ENCODE assay signal across 19 cellular contexts in genomic region chr12:67155863-67156262, GRCh38.
DNase-seq lines count a peak whose midpoint lies in the region; ATAC-seq, FAIRE-seq and TF ChIP-seq lines count a peak whose summit lies in the region.
"Had no signal": no experiment of that assay in that cellular context is flagged by ENCODE, and none has a peak within 500 bp of the region (broad histone marks: within the 10 kb centered on the region; RNA-seq: fewer than 3 reads in every experiment).

No MANE protein-coding gene starts in this region.

- POLR2A ChIA-PET in A673 (lab: Charles Lee; ENCODE audit: low non-redundant PET), result no interaction called here

- no peak for FAIRE-seq in astrocyte (lab: Jason Lieb, UNC)
- FAIRE-seq: endothelial cell of umbilical vein, small intestine had no signal

- H3K9me3 ChIP-seq in A673 (ENCODE audit: low read depth, low read length, poor library complexity, severe bottlenecking) (no peaks in the 10 kb centered on the region), astrocyte (ENCODE audit: insufficient read depth, low read depth, low read length) (no peaks in the 10 kb centered on the region)
- H3K9me3 ChIP-seq: mucosa of descending colon, vagina had no signal

- no peak for ATAC-seq in stimulated activated naive B cell treated with anti-CD40 and anti-IgM and Interleukin-4, amounts not matched to agents 10 μg/mL and 1 μg/mL and 100 μg/mL, for 72 hours (replicated peaks)
- no peak for ATAC-seq in HG02571 (IDR thresholded peaks at IDR 0.05; ENCODE audit: unreplicated experiment)
- ATAC-seq: activated CD8-positive, alpha-beta T cell treated with anti-CD3 and anti-CD28 coated beads, Interleukin-2, amount 10 ng/mL, durations not matched to agents 7 days and 5 days; left lobe of liver; mucosa of descending colon had no signal

- no peaks in the 10 kb centered on the region for H3K36me3 Mint-ChIP-seq in astrocyte (ENCODE audit: low read depth, unreplicated experiment)
- no peaks in the 10 kb centered on the region for H3K36me3 Mint-ChIP-seq in stimulated activated naive B cell treated with anti-CD40 and anti-IgM and Interleukin-4, amounts not matched to agents 10 μg/mL and 1 μg/mL and 100 μg/mL, for 72 hours

- H3K4me3 ChIP-seq in A673 (ENCODE audit: low read depth, low read length, poor library complexity, severe bottlenecking), result no peak overlapping the region
- H3K4me3 ChIP-seq in astrocyte (ENCODE audit: insufficient read depth, low read depth, low read length), result no peak overlapping the region
- H3K4me3 ChIP-seq: hepatocyte, mucosa of descending colon, vagina had no signal

- H3K27me3 ChIP-seq in A673 (replicated peaks; ENCODE audit: insufficient read depth, low read depth, low read length, poor library complexity) (peaks cover 9% of the 10 kb centered on the region), astrocyte (ENCODE audit: insufficient read depth, low read length) (no peaks in the 10 kb centered on the region)
- H3K27me3 ChIP-seq: hepatocyte, vagina had no signal

- H3K27ac ChIP-seq in A673 (ENCODE audit: low read depth, low read length, poor library complexity, severe bottlenecking) (no peak overlapping the region), astrocyte (ENCODE audit: low read depth, low read length) (no peak overlapping the region)
- H3K27ac ChIP-seq: hepatocyte, KMS-11, vagina, VCaP had no signal

- no peaks in the 10 kb centered on the region for H3K27me3 Mint-ChIP-seq in astrocyte (ENCODE audit: low read depth, unreplicated experiment)
- peaks cover 13 to 28% of the 10 kb centered on the region in 2 donors for H3K27me3 Mint-ChIP-seq in stimulated activated naive B cell treated with anti-CD40 and anti-IgM and Interleukin-4, amounts not matched to agents 10 μg/mL and 1 μg/mL and 100 μg/mL, for 72 hours

- TF ChIP-seq CTCF in A673 (conservative IDR thresholded peaks at IDR 0.05; ENCODE audit: low read depth, low read length) (no peak), astrocyte (IDR thresholded peaks at IDR 0.05; ENCODE audit: insufficient read depth, low read depth, low read length) (no peak)

- in situ Hi-C loops in KBM-7 (cut with MboI; ENCODE audit: low pct_unique_long_range_greater_than_20kb, low sequenced_read_pairs), result no loop called here

- H3K4me3 Mint-ChIP-seq in astrocyte (ENCODE audit: unreplicated experiment), result peak overlapping the region; percentile 47
- no peak overlapping the region for H3K4me3 Mint-ChIP-seq in stimulated activated naive B cell treated with anti-CD40 and anti-IgM and Interleukin-4, amounts not matched to agents 10 μg/mL and 1 μg/mL and 100 μg/mL, for 72 hours
- H3K4me3 Mint-ChIP-seq: activated CD8-positive, alpha-beta T cell treated with anti-CD3 and anti-CD28 coated beads, Interleukin-2, amount 10 ng/mL, durations not matched to agents 7 days and 5 days; stimulated activated naive CD8-positive, alpha-beta T cell treated with anti-CD3 and anti-CD28 coated beads, Interleukin-15, Interleukin-2, amounts not matched to agents 100 ng/mL and 50 ng/mL, for 24 hours had no signal

- H2AFZ ChIP-seq in astrocyte (ENCODE audit: low read depth, low read length), result no peak overlapping the region
- H2AFZ ChIP-seq: hepatocyte had no signal

- H3K27ac Mint-ChIP-seq in astrocyte (ENCODE audit: unreplicated experiment), result no peak overlapping the region
- H3K27ac Mint-ChIP-seq in stimulated activated naive B cell treated with anti-CD40 and anti-IgM and Interleukin-4, amounts not matched to agents 10 μg/mL and 1 μg/mL and 100 μg/mL, for 72 hours, result no peak overlapping the region
- H3K27ac Mint-ChIP-seq: activated CD8-positive, alpha-beta T cell treated with anti-CD3 and anti-CD28 coated beads, Interleukin-2, amount 10 ng/mL, durations not matched to agents 7 days and 5 days; stimulated activated naive CD8-positive, alpha-beta T cell treated with anti-CD3 and anti-CD28 coated beads, Interleukin-15, Interleukin-2, amounts not matched to agents 100 ng/mL and 50 ng/mL, for 24 hours had no signal

- BruUV-seq in A673 (replicated peaks; lab: Mats Ljungman, UMichigan), result no TSS peak

- H3K4me2 ChIP-seq in astrocyte (ENCODE audit: low read length), result no peak overlapping the region
- H3K4me2 ChIP-seq: hepatocyte, KMS-11 had no signal

- no peaks in the 10 kb centered on the region for H4K20me1 ChIP-seq in astrocyte (ENCODE audit: insufficient read depth, low read length)

- intact Hi-C loops in A673 (cut with micrococcal nuclease; ENCODE audit: unreplicated experiment), result no loop called here

- no peaks in the 10 kb centered on the region for H3K9me3 Mint-ChIP-seq in astrocyte (ENCODE audit: unreplicated experiment)
- H3K9me3 Mint-ChIP-seq in stimulated activated naive B cell treated with anti-CD40 and anti-IgM and Interleukin-4, amounts not matched to agents 10 μg/mL and 1 μg/mL and 100 μg/mL, for 72 hours, result peaks cover 0 to 2% of the 10 kb centered on the region in 2 donors
- H3K9me3 Mint-ChIP-seq: stimulated activated naive CD8-positive, alpha-beta T cell treated with anti-CD3 and anti-CD28 coated beads, Interleukin-15, Interleukin-2, amounts not matched to agents 100 ng/mL and 50 ng/mL, for 24 hours had no signal

- peak; percentile 14 for DNase-seq in A673 (ENCODE audit: low spot score)
- DNase-seq in HT1080 (ENCODE audit: low read depth), result peak; percentile 48
- DNase-seq in astrocyte (ENCODE audit: low read depth), result peak; percentile 26
- peak; percentile 21 for DNase-seq in foreskin melanocyte
- DNase-seq in stimulated activated naive B cell treated with anti-CD40 and anti-IgM and Interleukin-4, amounts not matched to agents 10 μg/mL and 1 μg/mL and 100 μg/mL, for 72 hours, result no peak
- no peak for DNase-seq in stimulated activated naive CD4-positive, alpha-beta T cell (lab: John Stamatoyannopoulos, UW)
- DNase-seq in KBM-7, result no peak
- DNase-seq: activated CD8-positive, alpha-beta T cell treated with anti-CD3 and anti-CD28 coated beads, Interleukin-2, amount 10 ng/mL, durations not matched to agents 7 days and 5 days; mucosa of descending colon; NCI-H524; small intestine had no signal

- no peak overlapping the region for H3K9ac ChIP-seq in astrocyte (ENCODE audit: low read length)
- H3K9ac ChIP-seq: KMS-11 had no signal

- no peaks in the 10 kb centered on the region for H3K36me3 ChIP-seq in A673 (ENCODE audit: insufficient read depth, low read length, poor library complexity, severe bottlenecking)
- H3K36me3 ChIP-seq in astrocyte (ENCODE audit: insufficient read depth, low read length), result no peaks in the 10 kb centered on the region
- H3K36me3 ChIP-seq: vagina had no signal

- no peaks in the 10 kb centered on the region for H3K79me2 ChIP-seq in astrocyte (ENCODE audit: insufficient read depth, low read length)
- H3K79me2 ChIP-seq: hepatocyte had no signal

- H3K4me1 ChIP-seq in A673 (ENCODE audit: insufficient read depth, low read length, poor library complexity, severe bottlenecking), result peaks cover 14% of the 10 kb centered on the region
- no peaks in the 10 kb centered on the region for H3K4me1 ChIP-seq in astrocyte (ENCODE audit: insufficient read depth, low read length)
- H3K4me1 ChIP-seq: vagina had no signal

- CTCF ChIA-PET in A673 (lab: Charles Lee), result no interaction called here

- H3K4me1 Mint-ChIP-seq in astrocyte (ENCODE audit: low read depth, unreplicated experiment), result no peaks in the 10 kb centered on the region
- H3K4me1 Mint-ChIP-seq in stimulated activated naive B cell treated with anti-CD40 and anti-IgM and Interleukin-4, amounts not matched to agents 10 μg/mL and 1 μg/mL and 100 μg/mL, for 72 hours, result no peaks in the 10 kb centered on the region

Comparison
In these comparisons a context has a peak if more than half of its experiments do, and no peak if none do; other contexts are left out.
1. DNase-seq: peak in A673 (single experiment), HT1080 (single experiment), astrocyte (single experiment) and foreskin melanocyte (single experiment); none in stimulated activated naive B cell treated with anti-CD40 and anti-IgM and Interleukin-4, amounts not matched to agents 10 μg/mL and 1 μg/mL and 100 μg/mL, for 72 hours (single experiment), stimulated activated naive CD4-positive, alpha-beta T cell (0 of 6) and KBM-7 (single experiment).